10 cellular contexts compared by ENCODE assay signal in genomic region chr12:14390885-14391530, GRCh38. TPM values are rescaled to one million over a fixed set of nuclear protein-coding genes. Genes with fewer than 3 reads are reported as not detected.
DNase-seq lines count a peak whose midpoint lies in the region; ATAC-seq and TF ChIP-seq lines count a peak whose summit lies in the region.
"Had no signal": no experiment of that assay in that cellular context is flagged by ENCODE, and none has a peak within 500 bp of the region (broad histone marks: within the 10 kb centered on the region; RNA-seq: fewer than 3 reads in every experiment).

No MANE protein-coding gene starts in this region.

- peak overlapping the region; percentile 68 to 88 (median 82) for H3K4me3 Mint-ChIP-seq in CD8-positive, alpha-beta memory T cell
- H3K4me3 Mint-ChIP-seq in osteocyte (ENCODE audit: unreplicated experiment) (no peak overlapping the region), Calu3 (ENCODE audit: low read depth, unreplicated experiment) (no peak overlapping the region)

- DNase-seq in CD8-positive, alpha-beta memory T cell: peak in 2 of 5 donors; percentile 40 to 44
- DNase-seq in caudate nucleus (lab: John Stamatoyannopoulos, UW) (no peak), osteocyte (ENCODE audit: extremely low spot score, unreplicated experiment) (no peak), Calu3 (no peak), activated gamma-delta T cell (lab: John Stamatoyannopoulos, UW) (no peak), retina (no peak)
- DNase-seq: NCI-H2171 treated with DMSO at 0.1 percent for 48 hours, uterus had no signal

- POLR2A ChIA-PET in CD8-positive, alpha-beta memory T cell (lab: Charles Lee): interaction anchor here (1.7 kb wide), 1 partner anchor 25 kb away, joined by 7 read pairs; the partner anchor contains the start of gene ATF7IP

- no peaks in the 10 kb centered on the region for H3K27me3 Mint-ChIP-seq in CD8-positive, alpha-beta memory T cell
- H3K27me3 Mint-ChIP-seq in osteocyte (ENCODE audit: unreplicated experiment): no peaks in the 10 kb centered on the region
- no peaks in the 10 kb centered on the region for H3K27me3 Mint-ChIP-seq in Calu3 (ENCODE audit: unreplicated experiment)

- H3K9ac ChIP-seq in HUES64 (ENCODE audit: low read depth, low read length): no peak overlapping the region

- H3K36me3 Mint-ChIP-seq in CD8-positive, alpha-beta memory T cell: peaks cover 1 to 51% (median 9%) of the 10 kb centered on the region in 3 donors
- H3K36me3 Mint-ChIP-seq in osteocyte (ENCODE audit: unreplicated experiment) (peaks cover 29% of the 10 kb centered on the region), Calu3 (ENCODE audit: insufficient read depth, unreplicated experiment) (no peaks in the 10 kb centered on the region)

- peaks cover 79 to 93% (median 84%) of the 10 kb centered on the region in 3 donors for H3K4me1 Mint-ChIP-seq in CD8-positive, alpha-beta memory T cell
- H3K4me1 Mint-ChIP-seq in osteocyte (ENCODE audit: unreplicated experiment): peaks cover 44% of the 10 kb centered on the region
- H3K4me1 Mint-ChIP-seq in Calu3 (ENCODE audit: low read depth, unreplicated experiment): peaks cover 9% of the 10 kb centered on the region

- no peaks in the 10 kb centered on the region for H3K27me3 ChIP-seq in CD8-positive, alpha-beta memory T cell (ENCODE audit: insufficient read depth, low read length, poor library complexity, severe bottlenecking)
- no peaks in the 10 kb centered on the region for H3K27me3 ChIP-seq in HUES64 (ENCODE audit: insufficient read depth, low read length)
- H3K27me3 ChIP-seq: uterus had no signal

- no peaks in the 10 kb centered on the region for H3K9me3 Mint-ChIP-seq in CD8-positive, alpha-beta memory T cell
- H3K9me3 Mint-ChIP-seq in osteocyte (ENCODE audit: unreplicated experiment) (peaks cover 9% of the 10 kb centered on the region), Calu3 (ENCODE audit: low read depth, unreplicated experiment) (no peaks in the 10 kb centered on the region)

- H3K36me3 ChIP-seq in CD8-positive, alpha-beta memory T cell (ENCODE audit: insufficient read depth, low read length): no peaks in the 10 kb centered on the region
- H3K36me3 ChIP-seq in HUES64 (ENCODE audit: insufficient read depth, low read length): peaks cover 4% of the 10 kb centered on the region; the same call in 1 of the 2 replicates
- H3K36me3 ChIP-seq: uterus had no signal

- peak overlapping the region; percentile 24 for H3K4me3 ChIP-seq in CD8-positive, alpha-beta memory T cell (ENCODE audit: low read length)
- no peak overlapping the region for H3K4me3 ChIP-seq in HUES64 (ENCODE audit: low read length)
- H3K4me3 ChIP-seq: uterus had no signal

- ATAC-seq in GM21526 (IDR thresholded peaks at IDR 0.05; ENCODE audit: low FRiP score, unreplicated experiment): no peak

- intact Hi-C loops in Calu3 (cut with micrococcal nuclease; ENCODE audit: unreplicated experiment): no loop called here

- H3K9me3 ChIP-seq in CD8-positive, alpha-beta memory T cell (ENCODE audit: low read length): no peaks in the 10 kb centered on the region
- H3K9me3 ChIP-seq in HUES64 (ENCODE audit: insufficient read depth, low read depth, low read length): no peaks in the 10 kb centered on the region
- H3K9me3 ChIP-seq: uterus had no signal

- no peak overlapping the region for H3K27ac ChIP-seq in CD8-positive, alpha-beta memory T cell (ENCODE audit: low read depth, low read length)
- peak overlapping the region; percentile 69 for H3K27ac ChIP-seq in HUES64 (ENCODE audit: low read depth, low read length)
- H3K27ac ChIP-seq in caudate nucleus (ENCODE audit: low read depth, low read length): peak overlapping the region; percentile 11

- 75% methylated on average over 1 of the region's 3 CpGs for WGBS in HUES64

- peak overlapping the region; percentile 83 to 95 (median 90) for H3K27ac Mint-ChIP-seq in CD8-positive, alpha-beta memory T cell
- H3K27ac Mint-ChIP-seq in osteocyte (ENCODE audit: unreplicated experiment): peak overlapping the region; percentile 67
- H3K27ac Mint-ChIP-seq in Calu3 (ENCODE audit: unreplicated experiment): no peak overlapping the region

- CTCF ChIA-PET in CD8-positive, alpha-beta memory T cell (lab: Charles Lee): interaction anchor here (1.0 to 1.9 kb wide), 2 partner anchors 25 to 62 kb away, joined by 3 to 5 read pairs; partner anchors contain the start of gene ATF7IP
- CTCF ChIA-PET in Calu3 (lab: Charles Lee): no interaction called here

- BruUV-seq in Calu3 (replicated peaks; lab: Mats Ljungman, UMichigan): no TSS peak

- TF ChIP-seq CTCF in osteocyte (IDR thresholded peaks at IDR 0.05) (no peak), Calu3 (IDR thresholded peaks at IDR 0.05; ENCODE audit: unreplicated experiment) (no peak)

- H3K4me1 ChIP-seq in CD8-positive, alpha-beta memory T cell (ENCODE audit: insufficient read depth, low read length): peaks cover 86% of the 10 kb centered on the region
- peaks cover 81% of the 10 kb centered on the region for H3K4me1 ChIP-seq in HUES64 (ENCODE audit: insufficient read depth, low read length)

RNA-seq across cellular contexts. Expression of gene ATF7IP, which starts 25.5 kb away (rescaled TPM):
- total RNA-seq in CD8-positive, alpha-beta memory T cell: 10 to 100 TPM; 84.4 to 94.4 TPM
- 80.6 TPM for polyA plus RNA-seq in CD8-positive, alpha-beta memory T cell
- polyA plus RNA-seq in HUES64 (2013, experiment 1 of 2): 45.3 TPM
- polyA plus RNA-seq in HUES64 (2013, experiment 2 of 2): 55.5 TPM
- total RNA-seq in osteocyte (71.1 and 71.2 TPM in 2 replicates), Calu3 (2022) (72.7 and 89.0 TPM in 2 replicates)

Comparison
In these comparisons a context has a peak if more than half of its experiments do, and no peak if none do; other contexts are left out.
1. H3K4me3 Mint-ChIP-seq: peak in CD8-positive, alpha-beta memory T cell (7 of 7); none in osteocyte (single experiment) and Calu3 (single experiment).